3 cellular contexts compared by ENCODE assay signal in genomic region chr7:22493160-22493925, GRCh38. TPM values are rescaled to one million over a fixed set of nuclear protein-coding genes. Genes with fewer than 3 reads are reported as not detected.
"Had no signal": no experiment of that assay in that cellular context is flagged by ENCODE, and none has a peak within 500 bp of the region (broad histone marks: within the 10 kb centered on the region; RNA-seq: fewer than 3 reads in every experiment).

No MANE protein-coding gene starts in this region.

RNA-seq across cellular contexts. Expression of gene STEAP1B, which starts 6.6 kb away (rescaled TPM):
- total RNA-seq: activated CD8-positive, alpha-beta T cell treated with anti-CD3 and anti-CD28 coated beads for 36 hours; cardiac muscle cell; hepatocyte had no signal
